1 cellular context compared by ENCODE assay signal in the genomic region with DNA sequence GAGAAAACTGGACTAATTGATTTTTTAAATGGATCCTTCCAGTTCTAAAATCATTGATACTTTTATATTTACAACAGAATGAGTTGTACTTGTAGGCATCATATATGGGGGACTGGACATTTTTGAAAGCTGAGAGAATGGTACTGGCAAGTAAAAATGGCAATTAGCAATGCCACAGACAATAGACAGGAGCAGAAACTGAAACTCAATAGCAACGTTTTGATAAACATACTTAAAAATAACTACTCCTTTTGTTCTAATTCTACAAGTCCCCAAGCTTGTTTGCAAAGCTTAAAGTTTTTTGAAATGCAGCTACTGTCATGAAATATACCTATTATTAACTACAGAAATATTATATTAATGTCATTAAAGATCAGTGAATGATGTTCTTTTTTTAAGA.
TF ChIP-seq lines count a peak whose summit lies in the region.

No MANE protein-coding gene starts in this region.

TF ChIP-seq in GM12878, 131 proteins besides CTCF, POLR2A, EP300 and RAD21 (continued from another document):
- no peak for TF ChIP-seq SMC3 (IDR thresholded peaks at IDR 0.05; ENCODE audit: borderline replicate concordance, low read length)
- no peak for TF ChIP-seq NRF1 (conservative IDR thresholded peaks at IDR 0.05; ENCODE audit: low read depth, low read length)
- TF ChIP-seq FOXK2 (IDR thresholded peaks at IDR 0.05), result no peak
- TF ChIP-seq CBFB (IDR thresholded peaks at IDR 0.05; ENCODE audit: low read depth), result no peak
- no peak for TF ChIP-seq MXI1 (IDR thresholded peaks at IDR 0.05; ENCODE audit: low read depth, low read length)
- TF ChIP-seq EGR1 (IDR thresholded peaks at IDR 0.05; ENCODE audit: borderline replicate concordance in 1 of 2, low read depth in 2 of 2, low read length in 2 of 2), result no peak
- no peak for TF ChIP-seq SMAD1 (IDR thresholded peaks at IDR 0.05; ENCODE audit: low read depth, partially characterized antibody)
- TF ChIP-seq HDAC6 (IDR thresholded peaks at IDR 0.05; ENCODE audit: unreplicated experiment), result no peak
- no peak for TF ChIP-seq ZNF24 (IDR thresholded peaks at IDR 0.05)
- no peak for TF ChIP-seq SUPT20H (IDR thresholded peaks at IDR 0.05; ENCODE audit: borderline replicate concordance, control insufficient read depth, low read depth, low read length)
- no peak for TF ChIP-seq MTA3 (IDR thresholded peaks at IDR 0.05; ENCODE audit: borderline replicate concordance, low read length)
- TF ChIP-seq RCOR1 (conservative IDR thresholded peaks at IDR 0.05; ENCODE audit: low read depth, low read length), result no peak
- no peak for TF ChIP-seq EED (IDR thresholded peaks at IDR 0.05; ENCODE audit: low read depth)
- TF ChIP-seq NR2C2 (IDR thresholded peaks at IDR 0.05; ENCODE audit: borderline replicate concordance, control insufficient read depth, insufficient read length, low read depth), result no peak
- no peak for TF ChIP-seq POU2F2 (IDR thresholded peaks at IDR 0.05; ENCODE audit: borderline replicate concordance, low read depth, low read length)
